Comparison of ENCODE assay signal across 8 cellular contexts in genomic region chr2:64455031-64455332, GRCh38. TPM values are rescaled to one million over a fixed set of nuclear protein-coding genes. Genes with fewer than 3 reads are reported as not detected.
DNase-seq lines count a peak whose midpoint lies in the region; ATAC-seq and TF ChIP-seq lines count a peak whose summit lies in the region.

No MANE protein-coding gene starts in this region.

- H3K4me2 ChIP-seq in smooth muscle cell: peak overlapping the region; percentile 93

- H3K9me3 ChIP-seq in right cardiac atrium (ENCODE audit: control insufficient read depth, low read length) (no peaks in the 10 kb centered on the region), smooth muscle cell (replicated peaks; ENCODE audit: low read depth) (no peaks in the 10 kb centered on the region)

- TF ChIP-seq CTCF in smooth muscle cell (IDR thresholded peaks at IDR 0.05; ENCODE audit: borderline replicate concordance, insufficient read depth, poor library complexity, severe bottlenecking): no peak

- no peaks in the 10 kb centered on the region for H3K9me3 Mint-ChIP-seq in activated CD4-positive, alpha-beta memory T cell treated with anti-CD3 and anti-CD28 coated beads for 36 hours

- POLR2A ChIA-PET in activated CD4-positive, alpha-beta memory T cell treated with anti-CD3 and anti-CD28 coated beads for 36 hours (lab: Charles Lee): no interaction called here

- CTCF ChIA-PET in activated CD4-positive, alpha-beta memory T cell treated with anti-CD3 and anti-CD28 coated beads for 36 hours (lab: Charles Lee): no interaction called here

- peak overlapping the region; percentile 81 for H3K27ac ChIP-seq in right cardiac atrium (ENCODE audit: low read length)
- H3K27ac ChIP-seq in smooth muscle cell (ENCODE audit: low read depth): no peak overlapping the region

- H3K4me1 Mint-ChIP-seq in activated CD4-positive, alpha-beta memory T cell treated with anti-CD3 and anti-CD28 coated beads for 36 hours (ENCODE audit: low read depth): peaks cover 3% of the 10 kb centered on the region

- H3K36me3 ChIP-seq in H7 (replicated peaks; ENCODE audit: control insufficient read depth, insufficient read depth, low read length) (peaks cover 13% of the 10 kb centered on the region), smooth muscle cell (ENCODE audit: low read depth) (peaks cover 8% of the 10 kb centered on the region)

- H3K27me3 ChIP-seq in H7 (ENCODE audit: control insufficient read depth, insufficient read depth, low read length): no peaks in the 10 kb centered on the region
- H3K27me3 ChIP-seq in right cardiac atrium (ENCODE audit: control insufficient read depth, insufficient read depth): no peaks in the 10 kb centered on the region
- no peaks in the 10 kb centered on the region for H3K27me3 ChIP-seq in smooth muscle cell (ENCODE audit: low read depth)

- peak overlapping the region; percentile 51 for H3K9ac ChIP-seq in smooth muscle cell (ENCODE audit: low read depth)

- peaks cover 13% of the 10 kb centered on the region for H3K27me3 Mint-ChIP-seq in activated CD4-positive, alpha-beta memory T cell treated with anti-CD3 and anti-CD28 coated beads for 36 hours

- peak overlapping the region; percentile 85 for H3K4me3 ChIP-seq in H7 (ENCODE audit: insufficient read depth, low read depth, low read length)
- peak overlapping the region; percentile 84 for H3K4me3 ChIP-seq in right cardiac atrium (ENCODE audit: low read length)
- peak overlapping the region; percentile 91 for H3K4me3 ChIP-seq in smooth muscle cell

- intact Hi-C loops in activated CD4-positive, alpha-beta memory T cell treated with anti-CD3 and anti-CD28 coated beads for 36 hours (cut with micrococcal nuclease): loop anchor here (10.0 kb wide), 1 partner anchor 120 kb away; no protein-coding TSS in a partner anchor
- intact Hi-C loops in right cardiac atrium (cut with DNase I): loop anchor here in 2 of 4 donors (10.0 kb wide), 1 partner anchor 50 kb away; no protein-coding TSS in a partner anchor

- no peak for DNase-seq in H7
- DNase-seq in activated CD4-positive, alpha-beta memory T cell treated with anti-CD3 and anti-CD28 coated beads for 36 hours: no peak
- DNase-seq in right cardiac atrium: no peak
- no peak for DNase-seq in smooth muscle cell (lab: John Stamatoyannopoulos, UW; ENCODE audit: unreplicated experiment)
- no peak for DNase-seq in NCI-H1092 (lab: John Stamatoyannopoulos, UW)

- H3K4me1 ChIP-seq in right cardiac atrium (ENCODE audit: control insufficient read depth, insufficient read depth, low read length) (peaks cover 7% of the 10 kb centered on the region), smooth muscle cell (ENCODE audit: low read depth) (peaks cover 17% of the 10 kb centered on the region)

- no peaks in the 10 kb centered on the region for H4K20me1 ChIP-seq in smooth muscle cell (ENCODE audit: low read depth)

- WGBS in right cardiac atrium: 14% methylated on average over 10 of the region's 10 CpGs
- 6% methylated on average over 10 of the region's 10 CpGs for WGBS in smooth muscle cell (ENCODE audit: low lambda C conversion rate)

- ATAC-seq in right cardiac atrium: no peak
- ATAC-seq in esophagus mucosa: no peak
- ATAC-seq in activated CD4-positive, CD25-positive, alpha-beta regulatory T cell treated with anti-CD3 and anti-CD28 coated beads, Interleukin-2, amount 50 U/mL, for 24 hours: no peak
- ATAC-seq in HG02970 (IDR thresholded peaks at IDR 0.05; ENCODE audit: low FRiP score, unreplicated experiment): no peak

- H3K79me2 ChIP-seq in smooth muscle cell (ENCODE audit: low read depth): no peaks in the 10 kb centered on the region

- peaks cover 3% of the 10 kb centered on the region for H3F3A ChIP-seq in smooth muscle cell (ENCODE audit: low read depth)

- H2AFZ ChIP-seq in smooth muscle cell (ENCODE audit: low read depth): peak overlapping the region; percentile 90

- peak overlapping the region; percentile 69 for H3K4me3 Mint-ChIP-seq in activated CD4-positive, alpha-beta memory T cell treated with anti-CD3 and anti-CD28 coated beads for 36 hours

- H3K36me3 Mint-ChIP-seq in activated CD4-positive, alpha-beta memory T cell treated with anti-CD3 and anti-CD28 coated beads for 36 hours: no peaks in the 10 kb centered on the region

- H3K27ac Mint-ChIP-seq in activated CD4-positive, alpha-beta memory T cell treated with anti-CD3 and anti-CD28 coated beads for 36 hours: no peak overlapping the region

RNA-seq across cellular contexts. Expression of gene LGALSL, which starts 1.0 kb away (rescaled TPM):
- 12.0 and 12.1 TPM in 2 replicates for total RNA-seq in H7 (2014; rRNA removed; shearing (Covaris generic))
- total RNA-seq in activated CD4-positive, alpha-beta memory T cell treated with anti-CD3 and anti-CD28 coated beads for 36 hours: 1 to 10 TPM; 1.3 to 1.5 TPM
- 10 to 100 TPM; 11.5 to 19.1 (median 14.6) TPM for total RNA-seq in right cardiac atrium
- polyA plus RNA-seq in right cardiac atrium: 8.1 TPM
- 9.4 and 13.9 TPM in 2 replicates for total RNA-seq in smooth muscle cell
- polyA plus RNA-seq in smooth muscle cell: 8.1 and 9.9 TPM in 2 replicates
- total RNA-seq in esophagus mucosa: 35.8 TPM
